Comparison of ENCODE assay signal across 20 cellular contexts in genomic region chr5:14029185-14029584, GRCh38.
"Had no signal": no experiment of that assay in that cellular context is flagged by ENCODE, and none has a peak within 500 bp of the region (broad histone marks: within the 10 kb centered on the region; RNA-seq: fewer than 3 reads in every experiment).

No MANE protein-coding gene starts in this region.

- H3K36me3 Mint-ChIP-seq: activated naive CD8-positive, alpha-beta T cell treated with anti-CD3 and anti-CD28 coated beads for 36 hours; mesothelial cell of epicardium; natural killer cell treated with Interleukin-12 subunit alpha and Interleukin-12 subunit beta and Interleukin-15 and Interleukin-18, amount 100 ng/mL, for 72 hours; stimulated activated effector memory CD8-positive, alpha-beta T cell treated with anti-CD3 and anti-CD28 coated beads, Interleukin-12 subunit alpha, Interleukin-12 subunit beta, amount 100 ng/mL, for 72 hours; type B pancreatic cell had no signal

- H3K27ac Mint-ChIP-seq: activated naive CD8-positive, alpha-beta T cell treated with anti-CD3 and anti-CD28 coated beads for 36 hours; mesothelial cell of epicardium; natural killer cell treated with Interleukin-12 subunit alpha and Interleukin-12 subunit beta and Interleukin-15 and Interleukin-18, amount 100 ng/mL, for 72 hours; stimulated activated effector memory CD8-positive, alpha-beta T cell treated with anti-CD3 and anti-CD28 coated beads, Interleukin-12 subunit alpha, Interleukin-12 subunit beta, amount 100 ng/mL, for 72 hours; type B pancreatic cell had no signal

- DNase-seq: activated CD4-positive, alpha-beta T cell treated with anti-CD3 and anti-CD28 coated beads for 1 hour; activated CD4-positive, alpha-beta T cell treated with anti-CD3 and anti-CD28 coated beads, Interleukin-2, amount 50 U/mL, for 4 hours; activated naive CD8-positive, alpha-beta T cell treated with anti-CD3 and anti-CD28 coated beads for 36 hours; amniotic stem cell; dorsolateral prefrontal cortex; foreskin melanocyte; stimulated activated CD4-positive, alpha-beta T cell treated with anti-CD3 and anti-CD28 coated beads, Interleukin-4, amount 100 ng/mL, for 1 hour; testis; WERI-Rb-1 had no signal

- H3K27ac ChIP-seq: cardiac muscle cell, epithelial cell of prostate, neutrophil, testis, WERI-Rb-1 had no signal

- H3K4me1 Mint-ChIP-seq: activated naive CD8-positive, alpha-beta T cell treated with anti-CD3 and anti-CD28 coated beads for 36 hours; stimulated activated effector memory CD8-positive, alpha-beta T cell treated with anti-CD3 and anti-CD28 coated beads, Interleukin-12 subunit alpha, Interleukin-12 subunit beta, amount 100 ng/mL, for 72 hours had no signal

- H3K9me3 Mint-ChIP-seq: activated naive CD8-positive, alpha-beta T cell treated with anti-CD3 and anti-CD28 coated beads for 36 hours; natural killer cell treated with Interleukin-12 subunit alpha and Interleukin-12 subunit beta and Interleukin-15 and Interleukin-18, amount 100 ng/mL, for 72 hours; stimulated activated effector memory CD8-positive, alpha-beta T cell treated with anti-CD3 and anti-CD28 coated beads, Interleukin-12 subunit alpha, Interleukin-12 subunit beta, amount 100 ng/mL, for 72 hours; type B pancreatic cell had no signal

- H3K36me3 ChIP-seq: cardiac muscle cell, neutrophil, WERI-Rb-1 had no signal

- H3K9me3 ChIP-seq: neutrophil, testis had no signal

- H3K4me2 ChIP-seq: smooth muscle cell had no signal

- H3K4me3 Mint-ChIP-seq: activated naive CD8-positive, alpha-beta T cell treated with anti-CD3 and anti-CD28 coated beads for 36 hours; mesothelial cell of epicardium; natural killer cell treated with Interleukin-12 subunit alpha and Interleukin-12 subunit beta and Interleukin-15 and Interleukin-18, amount 100 ng/mL, for 72 hours; stimulated activated effector memory CD8-positive, alpha-beta T cell treated with anti-CD3 and anti-CD28 coated beads, Interleukin-12 subunit alpha, Interleukin-12 subunit beta, amount 100 ng/mL, for 72 hours; type B pancreatic cell had no signal

- H3K27me3 ChIP-seq: cardiac muscle cell, neutrophil, testis had no signal

- H3K4me3 ChIP-seq: cardiac muscle cell, dorsolateral prefrontal cortex, lung, smooth muscle cell, testis had no signal

- H3K4me1 ChIP-seq: testis had no signal

- ATAC-seq: left lobe of liver; natural killer cell treated with Interleukin-12 subunit alpha and Interleukin-12 subunit beta and Interleukin-15 and Interleukin-18, amount 100 ng/mL, for 72 hours; sciatic nerve; stimulated activated effector memory CD8-positive, alpha-beta T cell treated with anti-CD3 and anti-CD28 coated beads, Interleukin-12 subunit alpha, Interleukin-12 subunit beta, amount 100 ng/mL, for 72 hours had no signal
